Comparison of ENCODE assay signal across 1 cellular context in genomic region chr20:58294497-58295455, GRCh38.
A peak's percentile ranks its signal among the peaks of the same experiment; 100 is the strongest.
TF ChIP-seq lines count a peak whose summit lies in the region.

No MANE protein-coding gene starts in this region.

TF ChIP-seq in HepG2, 621 proteins besides CTCF, POLR2A, EP300 and RAD21 (continues in another document):
- TF ChIP-seq MED8 (CRISPR knock-in tag; IDR thresholded peaks at IDR 0.05; ENCODE audit: insufficient replicate concordance) (no peak), KLF15 (CRISPR knock-in tag; IDR thresholded peaks at IDR 0.05; ENCODE audit: borderline replicate concordance) (no peak), YEATS2 (CRISPR knock-in tag; IDR thresholded peaks at IDR 0.05; ENCODE audit: borderline replicate concordance) (no peak), KDM2A (CRISPR knock-in tag; IDR thresholded peaks at IDR 0.05; ENCODE audit: borderline replicate concordance, low read depth) (no peak), ZFP36 (IDR thresholded peaks at IDR 0.05; ENCODE audit: borderline replicate concordance, low read depth, low read length, partially characterized antibody) (no peak), ZFP90 (CRISPR knock-in tag; IDR thresholded peaks at IDR 0.05; ENCODE audit: borderline replicate concordance) (no peak), RXRA (CRISPR knock-in tag; IDR thresholded peaks at IDR 0.05) (no peak), ZNF567 (CRISPR knock-in tag; IDR thresholded peaks at IDR 0.05; ENCODE audit: borderline replicate concordance) (no peak), SPEN (CRISPR knock-in tag; IDR thresholded peaks at IDR 0.05; ENCODE audit: low read depth) (no peak), FOXO4 (CRISPR knock-in tag; conservative IDR thresholded peaks at IDR 0.05) (no peak), SYNCRIP (IDR thresholded peaks at IDR 0.05; ENCODE audit: insufficient read depth, low read depth, low read length) (no peak), IRF2 (CRISPR knock-in tag; IDR thresholded peaks at IDR 0.05) (no peak), ZNF260 (CRISPR knock-in tag; IDR thresholded peaks at IDR 0.05; ENCODE audit: borderline replicate concordance, low read depth) (no peak), NFRKB (IDR thresholded peaks at IDR 0.05) (no peak), ETV6 (CRISPR knock-in tag; conservative IDR thresholded peaks at IDR 0.05) (no peak), ZNF335 (CRISPR knock-in tag; IDR thresholded peaks at IDR 0.05) (no peak), FOXA3 (CRISPR knock-in tag; IDR thresholded peaks at IDR 0.05) (peak; percentile 40; the same call in 1 of the 2 replicates), HMGXB4 (CRISPR knock-in tag; IDR thresholded peaks at IDR 0.05; ENCODE audit: borderline replicate concordance in 1 of 2, low read depth in 1 of 2) (no peak), CENPX (CRISPR knock-in tag; IDR thresholded peaks at IDR 0.05) (no peak), FOXA1 (IDR thresholded peaks at IDR 0.05) (no peak), FOXA1 (CRISPR knock-in tag; IDR thresholded peaks at IDR 0.05) (peak; percentile 52; the same call in 1 of the 2 replicates), ZNF547 (CRISPR knock-in tag; IDR thresholded peaks at IDR 0.05) (0 out of 2 replicates have a peak, but pooled peaks have one; percentile 30), MTERF4 (CRISPR knock-in tag; IDR thresholded peaks at IDR 0.05) (no peak), ARNT2 (CRISPR knock-in tag; IDR thresholded peaks at IDR 0.05; ENCODE audit: low read depth) (no peak), ZNF318 (CRISPR knock-in tag; IDR thresholded peaks at IDR 0.05) (no peak), GMEB2 (CRISPR knock-in tag; IDR thresholded peaks at IDR 0.05; ENCODE audit: low read depth) (no peak), IRF9 (CRISPR knock-in tag; IDR thresholded peaks at IDR 0.05; ENCODE audit: borderline replicate concordance) (no peak), ZNF564 (CRISPR knock-in tag; IDR thresholded peaks at IDR 0.05) (no peak), ZNF660 (CRISPR knock-in tag; IDR thresholded peaks at IDR 0.05; ENCODE audit: borderline replicate concordance, low read depth) (no peak), ZIK1 (CRISPR knock-in tag; IDR thresholded peaks at IDR 0.05; ENCODE audit: borderline replicate concordance, low read depth) (no peak), ZNF513 (CRISPR knock-in tag; conservative IDR thresholded peaks at IDR 0.05) (no peak), ZBTB10 (CRISPR knock-in tag; IDR thresholded peaks at IDR 0.05; ENCODE audit: borderline replicate concordance) (no peak), BRF2 (CRISPR knock-in tag; IDR thresholded peaks at IDR 0.05) (no peak), ZBTB20 (CRISPR knock-in tag; IDR thresholded peaks at IDR 0.05; ENCODE audit: borderline replicate concordance, low read depth) (no peak), NFKBIZ (CRISPR knock-in tag; IDR thresholded peaks at IDR 0.05) (no peak)
